In genomic region chr4:34323549-34324325, GRCh38 we compare ENCODE assay signal across 11 cellular contexts.
DNase-seq lines count a peak whose midpoint lies in the region; ATAC-seq and TF ChIP-seq lines count a peak whose summit lies in the region.
"Had no signal": no experiment of that assay in that cellular context is flagged by ENCODE, and none has a peak within 500 bp of the region (broad histone marks: within the 10 kb centered on the region; RNA-seq: fewer than 3 reads in every experiment).

No MANE protein-coding gene starts in this region.

- H3K36me3 Mint-ChIP-seq in WTC11 = no peaks in the 10 kb centered on the region

- TF ChIP-seq CTCF in WTC11 (IDR thresholded peaks at IDR 0.05) (no peak), RWPE1 (conservative IDR thresholded peaks at IDR 0.05; ENCODE audit: low read depth) (no peak)

- no peak overlapping the region for H3K27ac Mint-ChIP-seq in WTC11

- peak; percentile 43 for ATAC-seq in WTC11

- H3K27ac ChIP-seq in RWPE1 = no peak overlapping the region
- H3K27ac ChIP-seq: SK-N-MC, spleen had no signal

- H3K4me3 Mint-ChIP-seq in WTC11 = no peak overlapping the region

- H3K4me1 Mint-ChIP-seq in WTC11 = peaks cover 8% of the 10 kb centered on the region

- no peaks in the 10 kb centered on the region for H3K27me3 Mint-ChIP-seq in WTC11 (ENCODE audit: low read depth)

- H3K9me3 Mint-ChIP-seq in WTC11 = peaks cover 7% of the 10 kb centered on the region; the same call in 1 of the 2 replicates

- peak; percentile 1 for DNase-seq in AG08395 (ENCODE audit: low spot score)
- DNase-seq in HCEC 1CT = peak; percentile 17
- DNase-seq in WTC11 (ENCODE audit: low spot score) = no peak
- DNase-seq in fibroblast of the conjunctiva (ENCODE audit: low read depth) = peak; percentile 9
- no peak for DNase-seq in activated naive CD4-positive, alpha-beta T cell treated with anti-CD3 and anti-CD28 coated beads, Interleukin-2, amount 50 U/mL, for 16 hours
- no peak for DNase-seq in RWPE1 (ENCODE audit: low spot score)
- DNase-seq in ecto neural progenitor cell (ENCODE audit: low spot score) = no peak
- no peak for DNase-seq in activated CD4-positive, alpha-beta T cell treated with anti-CD3 and anti-CD28 coated beads for 1 hour
- DNase-seq: activated gamma-delta T cell, spleen had no signal

- CTCF ChIA-PET in WTC11 (lab: Charles Lee) (no interaction called here), RWPE1 (lab: Yijun Ruan, JAX) (interaction anchor here (0.6 to 0.7 kb wide), 2 partner anchors 411 to 542 kb away, joined by 3 to 5 read pairs; no protein-coding TSS in a partner anchor)

- POLR2A ChIA-PET in WTC11 (lab: Charles Lee) (no interaction called here), RWPE1 (lab: Yijun Ruan, JAX; ENCODE audit: low non-redundant PET) (no interaction called here)

TF ChIP-seq in WTC11, 78 proteins besides CTCF, POLR2A, EP300 and RAD21:
- TF ChIP-seq ZNF121 (CRISPR knock-in tag; IDR thresholded peaks at IDR 0.05) (no peak), FOXP1 (CRISPR knock-in tag; IDR thresholded peaks at IDR 0.05; ENCODE audit: borderline replicate concordance) (no peak), E2F1 (CRISPR knock-in tag; IDR thresholded peaks at IDR 0.05) (no peak), IRF1 (CRISPR knock-in tag; IDR thresholded peaks at IDR 0.05) (no peak), ZNF219 (CRISPR knock-in tag; IDR thresholded peaks at IDR 0.05; ENCODE audit: borderline replicate concordance) (no peak), ATF2 (CRISPR knock-in tag; IDR thresholded peaks at IDR 0.05; ENCODE audit: borderline replicate concordance, low read depth) (no peak)

Comparison
In these comparisons a context has a peak if more than half of its experiments do, and no peak if none do; other contexts are left out.
1. DNase-seq: peak in AG08395 (single experiment), HCEC 1CT (single experiment) and fibroblast of the conjunctiva (single experiment); none in WTC11 (single experiment), activated naive CD4-positive, alpha-beta T cell treated with anti-CD3 and anti-CD28 coated beads, Interleukin-2, amount 50 U/mL, for 16 hours (single experiment), RWPE1 (single experiment), ecto neural progenitor cell (single experiment) and activated CD4-positive, alpha-beta T cell treated with anti-CD3 and anti-CD28 coated beads for 1 hour (single experiment).